ENCODE assay signal across 1 cellular context in genomic region chr19:34501339-34502320, GRCh38.
TF ChIP-seq lines count a peak whose summit lies in the region.

No MANE protein-coding gene starts in this region.

TF ChIP-seq in HepG2, 621 proteins besides CTCF, POLR2A, EP300 and RAD21 (continued from another document and continues in another):
- TF ChIP-seq PLSCR1 (CRISPR knock-in tag; IDR thresholded peaks at IDR 0.05; ENCODE audit: borderline replicate concordance) (no peak), HOXA3 (CRISPR knock-in tag; IDR thresholded peaks at IDR 0.05) (peak; percentile 47; the same call in 1 of the 2 replicates), ZNF101 (CRISPR knock-in tag; IDR thresholded peaks at IDR 0.05; ENCODE audit: borderline replicate concordance, low read depth) (no peak), SNRNP70 (IDR thresholded peaks at IDR 0.05; ENCODE audit: low read depth, low read length) (no peak), ZBTB14 (CRISPR knock-in tag; IDR thresholded peaks at IDR 0.05) (no peak), RBFOX2 (IDR thresholded peaks at IDR 0.05; ENCODE audit: low read depth, low read length) (no peak), TFDP2 (CRISPR knock-in tag; IDR thresholded peaks at IDR 0.05) (no peak), NR2F1 (CRISPR knock-in tag; IDR thresholded peaks at IDR 0.05) (no peak), RFX3 (CRISPR knock-in tag; IDR thresholded peaks at IDR 0.05) (no peak), ZNF34 (CRISPR knock-in tag; IDR thresholded peaks at IDR 0.05; ENCODE audit: borderline replicate concordance) (no peak), STAT5B (CRISPR knock-in tag; IDR thresholded peaks at IDR 0.05) (no peak), ZFY (CRISPR knock-in tag; IDR thresholded peaks at IDR 0.05) (peak; percentile 39), REPIN1 (CRISPR knock-in tag; IDR thresholded peaks at IDR 0.05; ENCODE audit: borderline replicate concordance, low read depth) (peak; percentile 45; the same call in 1 of the 2 replicates), SRF (IDR thresholded peaks at IDR 0.05; ENCODE audit: low read depth, low read length) (no peak), AFF4 (CRISPR knock-in tag; IDR thresholded peaks at IDR 0.05) (no peak), ZFP90 (CRISPR knock-in tag; IDR thresholded peaks at IDR 0.05; ENCODE audit: borderline replicate concordance) (peak; percentile 79), ZNF704 (CRISPR knock-in tag; IDR thresholded peaks at IDR 0.05; ENCODE audit: borderline replicate concordance) (peak; percentile 82; the same call in 1 of the 2 replicates), ZFP1 (CRISPR knock-in tag; IDR thresholded peaks at IDR 0.05) (no peak), ZBTB2 (CRISPR knock-in tag; IDR thresholded peaks at IDR 0.05; ENCODE audit: low read depth) (no peak), ZNF512B (CRISPR knock-in tag; IDR thresholded peaks at IDR 0.05; ENCODE audit: borderline replicate concordance) (no peak), ZNF441 (CRISPR knock-in tag; IDR thresholded peaks at IDR 0.05; ENCODE audit: borderline replicate concordance) (no peak), MIER2 (CRISPR knock-in tag; IDR thresholded peaks at IDR 0.05) (no peak), YEATS2 (CRISPR knock-in tag; IDR thresholded peaks at IDR 0.05; ENCODE audit: borderline replicate concordance) (peak; percentile 24; the same call in 1 of the 2 replicates), ZZZ3 (CRISPR knock-in tag; IDR thresholded peaks at IDR 0.05; ENCODE audit: borderline replicate concordance) (no peak), GATAD1 (CRISPR knock-in tag; IDR thresholded peaks at IDR 0.05) (no peak), ZNF782 (CRISPR knock-in tag; IDR thresholded peaks at IDR 0.05; ENCODE audit: borderline replicate concordance) (0 out of 2 replicates have a peak, but pooled peaks have one; percentile 46), NFAT5 (CRISPR knock-in tag; IDR thresholded peaks at IDR 0.05) (no peak), ZNF646 (CRISPR knock-in tag; IDR thresholded peaks at IDR 0.05) (no peak), MED13 (CRISPR knock-in tag; IDR thresholded peaks at IDR 0.05) (no peak), FOXC1 (CRISPR knock-in tag; IDR thresholded peaks at IDR 0.05; ENCODE audit: borderline replicate concordance) (0 out of 2 replicates have a peak, but pooled peaks have one; percentile 49)
